Comparison of ENCODE assay signal across 19 cellular contexts in the genomic region with DNA sequence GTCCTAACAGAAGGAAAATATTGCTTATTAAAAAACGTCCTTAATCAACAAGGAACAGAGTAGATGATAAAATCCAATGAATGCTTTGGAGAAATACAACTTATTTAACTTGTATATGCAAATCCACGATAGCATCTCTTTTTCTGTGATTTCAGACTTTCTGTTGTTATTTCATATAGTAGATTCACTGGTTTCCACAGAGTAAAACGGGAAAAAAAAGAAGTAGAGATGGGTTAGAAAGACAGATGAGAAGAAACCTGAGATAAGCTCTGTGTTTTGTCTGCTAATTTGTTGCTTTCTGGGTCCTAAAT.
DNase-seq lines count a peak whose midpoint lies in the region; ATAC-seq and TF ChIP-seq lines count a peak whose summit lies in the region.
"Had no signal": no experiment of that assay in that cellular context is flagged by ENCODE, and none has a peak within 500 bp of the region (broad histone marks: within the 10 kb centered on the region; RNA-seq: fewer than 3 reads in every experiment).

No MANE protein-coding gene starts in this region.

- no peak overlapping the region for H3K9ac ChIP-seq in smooth muscle cell (ENCODE audit: low read depth)
- H3K9ac ChIP-seq: BLaER1 had no signal

- peak; percentile 36 for TF ChIP-seq CTCF in Panc1 (IDR thresholded peaks at IDR 0.05)
- TF ChIP-seq CTCF in glutamatergic neuron (IDR thresholded peaks at IDR 0.05; ENCODE audit: partially characterized antibody, unreplicated experiment) = peak; percentile 7
- TF ChIP-seq CTCF in smooth muscle cell (IDR thresholded peaks at IDR 0.05; ENCODE audit: borderline replicate concordance, insufficient read depth, poor library complexity, severe bottlenecking) = no peak

- H3K36me3 ChIP-seq in Panc1 (ENCODE audit: control insufficient read depth, insufficient read depth, low read length) (no peaks in the 10 kb centered on the region), smooth muscle cell (ENCODE audit: low read depth) (no peaks in the 10 kb centered on the region)
- H3K36me3 ChIP-seq: BLaER1, lower lobe of right lung, upper lobe of left lung had no signal

- peak overlapping the region; percentile 79 for H2AFZ ChIP-seq in smooth muscle cell (ENCODE audit: low read depth)

- no peaks in the 10 kb centered on the region for H3K27me3 Mint-ChIP-seq in glutamatergic neuron (ENCODE audit: unreplicated experiment)
- no peaks in the 10 kb centered on the region for H3K27me3 Mint-ChIP-seq in stimulated activated naive B cell treated with anti-CD40 and anti-IgM and Interleukin-4, amounts not matched to agents 10 μg/mL and 1 μg/mL and 100 μg/mL, for 72 hours
- H3K27me3 Mint-ChIP-seq in activated T-helper 1 cell treated with anti-CD3 and anti-CD28 coated beads, Interleukin-12 subunit alpha, Interleukin-12 subunit beta, Interleukin-2, Interleukin-4 antibody, amounts not matched to agents 30 ng/mL and 10 ng/mL and 1 ng/mL, durations not matched to agents 14 hours and 24 hours and 36 hours (ENCODE audit: insufficient read depth) = no peaks in the 10 kb centered on the region
- H3K27me3 Mint-ChIP-seq: activated CD4-positive, alpha-beta T cell treated with anti-CD3 and anti-CD28 coated beads, Interleukin-2, amount 10 ng/mL, durations not matched to agents 24 days and 14 days; IgD-negative memory B cell; stimulated activated naive CD8-positive, alpha-beta T cell treated with anti-CD3 and anti-CD28 coated beads, Interleukin-15, Interleukin-2, amounts not matched to agents 100 ng/mL and 50 ng/mL, for 24 hours had no signal

- in situ Hi-C loops in Panc1 (cut with HindIII; ENCODE audit: low pct_unique_long_range_greater_than_20kb, low sequenced_read_pairs) = no loop called here

- CTCF ChIA-PET in Panc1 (lab: Charles Lee) = no interaction called here

- POLR2A ChIA-PET in Panc1 (lab: Charles Lee) = no interaction called here

- no peaks in the 10 kb centered on the region for H3K4me1 ChIP-seq in Panc1 (ENCODE audit: control insufficient read depth, insufficient read depth, low read length)
- no peaks in the 10 kb centered on the region for H3K4me1 ChIP-seq in smooth muscle cell (ENCODE audit: low read depth)
- H3K4me1 ChIP-seq: BLaER1, lower lobe of right lung, upper lobe of left lung had no signal

- DNase-seq in NCI-H146 treated with DMSO at 0.1 percent for 48 hours (lab: John Stamatoyannopoulos, UW; ENCODE audit: unreplicated experiment) (peak; percentile 44), NCI-H146 (lab: John Stamatoyannopoulos, UW) (no peak), Panc1 (ENCODE audit: low read depth, low spot score) (no peak), glutamatergic neuron (no peak), smooth muscle cell (lab: John Stamatoyannopoulos, UW; ENCODE audit: unreplicated experiment) (no peak)
- no peak for DNase-seq in stimulated activated naive B cell treated with anti-CD40 and anti-IgM and Interleukin-4, amounts not matched to agents 10 μg/mL and 1 μg/mL and 100 μg/mL, for 72 hours
- DNase-seq in activated T-helper 1 cell treated with anti-CD3 and anti-CD28 coated beads, Interleukin-12 subunit alpha, Interleukin-12 subunit beta, Interleukin-2, Interleukin-4 antibody, amounts not matched to agents 30 ng/mL and 10 ng/mL and 1 ng/mL, durations not matched to agents 14 hours and 24 hours and 36 hours (ENCODE audit: low spot score) = no peak
- DNase-seq: 8988T; activated gamma-delta T cell treated with Interleukin-2 at 50 U/mL for 16 hours; amniotic stem cell; lower lobe of right lung; NK-92 treated with Interleukin-12 subunit alpha and Interleukin-12 subunit beta, amount 100 ng/mL, for 24 hours had no signal

- H3K36me3 Mint-ChIP-seq in glutamatergic neuron (ENCODE audit: unreplicated experiment) = no peaks in the 10 kb centered on the region
- H3K36me3 Mint-ChIP-seq in stimulated activated naive B cell treated with anti-CD40 and anti-IgM and Interleukin-4, amounts not matched to agents 10 μg/mL and 1 μg/mL and 100 μg/mL, for 72 hours = no peaks in the 10 kb centered on the region
- H3K36me3 Mint-ChIP-seq in activated T-helper 1 cell treated with anti-CD3 and anti-CD28 coated beads, Interleukin-12 subunit alpha, Interleukin-12 subunit beta, Interleukin-2, Interleukin-4 antibody, amounts not matched to agents 30 ng/mL and 10 ng/mL and 1 ng/mL, durations not matched to agents 14 hours and 24 hours and 36 hours (ENCODE audit: low read depth) = no peaks in the 10 kb centered on the region
- H3K36me3 Mint-ChIP-seq: IgD-negative memory B cell had no signal

- H3K9me3 ChIP-seq in Panc1 (ENCODE audit: control insufficient read depth, insufficient read depth, low read depth, low read length) (no peaks in the 10 kb centered on the region), smooth muscle cell (replicated peaks; ENCODE audit: low read depth) (no peaks in the 10 kb centered on the region)
- H3K9me3 ChIP-seq: BLaER1, lower lobe of right lung, upper lobe of left lung had no signal

- H3K27me3 ChIP-seq in Panc1 (ENCODE audit: control insufficient read depth, insufficient read depth, low read length) = no peaks in the 10 kb centered on the region
- peaks cover 11% of the 10 kb centered on the region for H3K27me3 ChIP-seq in smooth muscle cell (ENCODE audit: low read depth)
- H3K27me3 ChIP-seq: BLaER1, upper lobe of left lung had no signal

- BruUV-seq in Panc1 (replicated peaks; lab: Mats Ljungman, UMichigan) = no TSS peak

- H3K4me1 Mint-ChIP-seq in glutamatergic neuron (ENCODE audit: low read depth, unreplicated experiment) = no peaks in the 10 kb centered on the region
- H3K4me1 Mint-ChIP-seq in stimulated activated naive B cell treated with anti-CD40 and anti-IgM and Interleukin-4, amounts not matched to agents 10 μg/mL and 1 μg/mL and 100 μg/mL, for 72 hours = peaks cover 0 to 4% of the 10 kb centered on the region in 2 donors
- no peaks in the 10 kb centered on the region for H3K4me1 Mint-ChIP-seq in activated T-helper 1 cell treated with anti-CD3 and anti-CD28 coated beads, Interleukin-12 subunit alpha, Interleukin-12 subunit beta, Interleukin-2, Interleukin-4 antibody, amounts not matched to agents 30 ng/mL and 10 ng/mL and 1 ng/mL, durations not matched to agents 14 hours and 24 hours and 36 hours (ENCODE audit: low read depth)
- H3K4me1 Mint-ChIP-seq: activated CD4-positive, alpha-beta T cell treated with anti-CD3 and anti-CD28 coated beads, Interleukin-2, amount 10 ng/mL, durations not matched to agents 24 days and 14 days had no signal

- H3K4me3 Mint-ChIP-seq in glutamatergic neuron (ENCODE audit: unreplicated experiment) = no peak overlapping the region
- H3K4me3 Mint-ChIP-seq in stimulated activated naive B cell treated with anti-CD40 and anti-IgM and Interleukin-4, amounts not matched to agents 10 μg/mL and 1 μg/mL and 100 μg/mL, for 72 hours = no peak overlapping the region
- H3K4me3 Mint-ChIP-seq in activated T-helper 1 cell treated with anti-CD3 and anti-CD28 coated beads, Interleukin-12 subunit alpha, Interleukin-12 subunit beta, Interleukin-2, Interleukin-4 antibody, amounts not matched to agents 30 ng/mL and 10 ng/mL and 1 ng/mL, durations not matched to agents 14 hours and 24 hours and 36 hours = no peak overlapping the region
- H3K4me3 Mint-ChIP-seq: activated CD4-positive, alpha-beta T cell treated with anti-CD3 and anti-CD28 coated beads, Interleukin-2, amount 10 ng/mL, durations not matched to agents 24 days and 14 days had no signal

- intact Hi-C loops in Panc1 (cut with micrococcal nuclease; ENCODE audit: unreplicated experiment) = no loop called here
- intact Hi-C loops in activated T-helper 1 cell treated with anti-CD3 and anti-CD28 coated beads, Interleukin-12 subunit alpha, Interleukin-12 subunit beta, Interleukin-2, Interleukin-4 antibody, amounts not matched to agents 30 ng/mL and 10 ng/mL and 1 ng/mL, durations not matched to agents 14 hours and 24 hours and 36 hours (cut with micrococcal nuclease) = loop anchor here (5.0 kb wide), 1 partner anchor 1565 kb away; no protein-coding TSS in a partner anchor

- 30% methylated on average over 3 of the region's 3 CpGs for WGBS in smooth muscle cell (ENCODE audit: low lambda C conversion rate)

- no peaks in the 10 kb centered on the region for H4K20me1 ChIP-seq in smooth muscle cell (ENCODE audit: low read depth)
- H4K20me1 ChIP-seq: BLaER1 had no signal

- H3K27ac ChIP-seq in Panc1 (ENCODE audit: low read length) (no peak overlapping the region), smooth muscle cell (ENCODE audit: low read depth) (no peak overlapping the region)
- H3K27ac ChIP-seq: BLaER1, lower lobe of right lung, RWPE1, upper lobe of left lung had no signal

- ATAC-seq in Panc1 (no peak), HG03565 (IDR thresholded peaks at IDR 0.05; ENCODE audit: unreplicated experiment) (no peak)
- no peak for ATAC-seq in stimulated activated naive B cell treated with anti-CD40 and anti-IgM and Interleukin-4, amounts not matched to agents 10 μg/mL and 1 μg/mL and 100 μg/mL, for 72 hours (replicated peaks)

- no peaks in the 10 kb centered on the region for H3K79me2 ChIP-seq in smooth muscle cell (ENCODE audit: low read depth)

- H3F3A ChIP-seq in smooth muscle cell (ENCODE audit: low read depth) = no peaks in the 10 kb centered on the region

- H3K27ac Mint-ChIP-seq in glutamatergic neuron (ENCODE audit: unreplicated experiment) = no peak overlapping the region
- H3K27ac Mint-ChIP-seq in stimulated activated naive B cell treated with anti-CD40 and anti-IgM and Interleukin-4, amounts not matched to agents 10 μg/mL and 1 μg/mL and 100 μg/mL, for 72 hours = no peak overlapping the region
- H3K27ac Mint-ChIP-seq in activated T-helper 1 cell treated with anti-CD3 and anti-CD28 coated beads, Interleukin-12 subunit alpha, Interleukin-12 subunit beta, Interleukin-2, Interleukin-4 antibody, amounts not matched to agents 30 ng/mL and 10 ng/mL and 1 ng/mL, durations not matched to agents 14 hours and 24 hours and 36 hours = no peak overlapping the region
- H3K27ac Mint-ChIP-seq: activated CD4-positive, alpha-beta T cell treated with anti-CD3 and anti-CD28 coated beads, Interleukin-2, amount 10 ng/mL, durations not matched to agents 24 days and 14 days; IgD-negative memory B cell; stimulated activated naive CD8-positive, alpha-beta T cell treated with anti-CD3 and anti-CD28 coated beads, Interleukin-15, Interleukin-2, amounts not matched to agents 100 ng/mL and 50 ng/mL, for 24 hours had no signal

- H3K9me3 Mint-ChIP-seq in glutamatergic neuron (ENCODE audit: unreplicated experiment) = no peaks in the 10 kb centered on the region
- H3K9me3 Mint-ChIP-seq in stimulated activated naive B cell treated with anti-CD40 and anti-IgM and Interleukin-4, amounts not matched to agents 10 μg/mL and 1 μg/mL and 100 μg/mL, for 72 hours = no peaks in the 10 kb centered on the region
- no peaks in the 10 kb centered on the region for H3K9me3 Mint-ChIP-seq in activated T-helper 1 cell treated with anti-CD3 and anti-CD28 coated beads, Interleukin-12 subunit alpha, Interleukin-12 subunit beta, Interleukin-2, Interleukin-4 antibody, amounts not matched to agents 30 ng/mL and 10 ng/mL and 1 ng/mL, durations not matched to agents 14 hours and 24 hours and 36 hours
- H3K9me3 Mint-ChIP-seq: activated CD4-positive, alpha-beta T cell treated with anti-CD3 and anti-CD28 coated beads, Interleukin-2, amount 10 ng/mL, durations not matched to agents 24 days and 14 days; stimulated activated naive CD8-positive, alpha-beta T cell treated with anti-CD3 and anti-CD28 coated beads, Interleukin-15, Interleukin-2, amounts not matched to agents 100 ng/mL and 50 ng/mL, for 24 hours had no signal

- H3K4me2 ChIP-seq in smooth muscle cell = peak overlapping the region; percentile 82

- H3K4me3 ChIP-seq in Panc1 (ENCODE audit: low read depth in 2 of 2, low read length in 2 of 2) (no peak overlapping the region), smooth muscle cell (no peak overlapping the region)
- H3K4me3 ChIP-seq: BLaER1, lower lobe of right lung had no signal
